ENCODE assay signal across 15 cellular contexts in genomic region chr4:89067407-89067806, GRCh38.
"Had no signal": no experiment of that assay in that cellular context is flagged by ENCODE, and none has a peak within 500 bp of the region (broad histone marks: within the 10 kb centered on the region; RNA-seq: fewer than 3 reads in every experiment).

No MANE protein-coding gene starts in this region.

- H3K36me3 ChIP-seq: right lobe of liver, spleen had no signal

- DNase-seq: activated CD4-positive, alpha-beta T cell treated with anti-CD3 and anti-CD28 coated beads, Interleukin-2, amount 10 ng/mL, durations not matched to agents 7 days and 5 days; activated CD4-positive, CD25-positive, alpha-beta regulatory T cell; activated CD8-positive, alpha-beta memory T cell treated with anti-CD3 and anti-CD28 coated beads for 24 hours; activated naive CD4-positive, alpha-beta T cell treated with anti-CD3 and anti-CD28 coated beads for 36 hours; cerebellar nuclear complex; dermis blood vessel endothelial cell; occipital lobe; right lobe of liver; spleen; stimulated activated CD4-positive, alpha-beta T cell treated with anti-CD3 and anti-CD28 coated beads, Interleukin-1b, Interleukin-23, amount 100 ng/mL, for 48 hours; stimulated activated naive B cell treated with anti-CD40 and anti-IgM and Interleukin-4, amounts not matched to agents 10 μg/mL and 1 μg/mL and 100 μg/mL, for 72 hours; substantia nigra; T-helper 2 cell; trophoblast cell had no signal

- ATAC-seq: natural killer cell treated with Interleukin-12 subunit alpha and Interleukin-12 subunit beta and Interleukin-15 and Interleukin-18, amount 100 ng/mL, for 72 hours; right lobe of liver; stimulated activated naive B cell treated with anti-CD40 and anti-IgM and Interleukin-4, amounts not matched to agents 10 μg/mL and 1 μg/mL and 100 μg/mL, for 72 hours had no signal

- H3K27ac ChIP-seq: right lobe of liver, spleen had no signal

- H3K4me1 ChIP-seq: right lobe of liver, spleen had no signal

- H3K4me3 ChIP-seq: right lobe of liver, spleen had no signal

- H3K9me3 ChIP-seq: right lobe of liver, spleen had no signal

- H3K27me3 ChIP-seq: right lobe of liver, spleen had no signal
